Comparison of ENCODE assay signal across 8 cellular contexts in genomic region chr12:51269174-51270066, GRCh38. TPM values are rescaled to one million over a fixed set of nuclear protein-coding genes. Genes with fewer than 3 reads are reported as not detected.
DNase-seq lines count a peak whose midpoint lies in the region; ATAC-seq and TF ChIP-seq lines count a peak whose summit lies in the region.

No MANE protein-coding gene starts in this region.

- no peaks in the 10 kb centered on the region for H3K36me3 Mint-ChIP-seq in chondrocyte (ENCODE audit: low read depth)

- H3K27me3 Mint-ChIP-seq in chondrocyte (ENCODE audit: low read depth): no peaks in the 10 kb centered on the region

- DNase-seq in AG10803 (ENCODE audit: low read depth) (peak; percentile 29), chondrocyte (ENCODE audit: low spot score) (peak; percentile 53), right lobe of liver (peak; percentile 77 to 83 (median 79))
- peak; percentile 34 for DNase-seq in stimulated activated CD8-positive, alpha-beta memory T cell treated with anti-CD3 and anti-CD28 coated beads, Interleukin-15, amount 100 ng/mL, for 1 hour (ENCODE audit: low read depth)

- ATAC-seq in GM19397 (IDR thresholded peaks at IDR 0.05; ENCODE audit: unreplicated experiment) (peak; percentile 42), right lobe of liver (peak; percentile 81 to 93 (median 84)), GM18873 (IDR thresholded peaks at IDR 0.05; ENCODE audit: low FRiP score, unreplicated experiment) (no peak)

- H3K4me1 ChIP-seq in HUES48 (ENCODE audit: control insufficient read depth, insufficient read depth, low read length) (peaks cover 3% of the 10 kb centered on the region; the same call in 1 of the 2 replicates), right lobe of liver (peaks cover 0 to 6% (median 2%) of the 10 kb centered on the region in 4 donors)

- H3K27ac Mint-ChIP-seq in chondrocyte (ENCODE audit: unreplicated experiment): no peak overlapping the region

- peaks cover 16% of the 10 kb centered on the region for H3K4me1 Mint-ChIP-seq in chondrocyte (ENCODE audit: low read depth)

- intact Hi-C loops in right lobe of liver (cut with DNase I): loop anchor here in 1 of 2 donors (5.0 kb wide), 1 partner anchor 73 kb away; no protein-coding TSS in a partner anchor

- no peak for TF ChIP-seq POLR2A in right lobe of liver (IDR thresholded peaks at IDR 0.05)

- 24% methylated on average over 9 of the region's 59 CpGs for WGBS in right lobe of liver (ENCODE audit: insufficient coverage, low coverage, low lambda C conversion rate, missing lambda C conversion rate)

- no peaks in the 10 kb centered on the region for H3K9me3 Mint-ChIP-seq in chondrocyte (ENCODE audit: low read depth)

- peak; percentile 44 for TF ChIP-seq CTCF in AG10803 (conservative IDR thresholded peaks at IDR 0.05; ENCODE audit: low read length)
- peak; percentile 26; the same call in 1 of the 2 replicates for TF ChIP-seq CTCF in WI38 (IDR thresholded peaks at IDR 0.05; ENCODE audit: low read depth, low read length)
- TF ChIP-seq CTCF in chondrocyte (IDR thresholded peaks at IDR 0.05): peak; percentile 63
- peak; percentile 40 to 56 (median 52) for TF ChIP-seq CTCF in right lobe of liver (IDR thresholded peaks at IDR 0.05)

- H3K4me3 Mint-ChIP-seq in chondrocyte (ENCODE audit: unreplicated experiment): peak overlapping the region; percentile 65

- H3K4me3 ChIP-seq in AG10803 (ENCODE audit: low read length): peak overlapping the region; percentile 79
- H3K4me3 ChIP-seq in HUES48 (ENCODE audit: low read depth, low read length): peak overlapping the region; percentile 69
- peak overlapping the region; percentile 66 for H3K4me3 ChIP-seq in WI38 (ENCODE audit: low read depth, low read length)
- H3K4me3 ChIP-seq in right lobe of liver: peak overlapping the region; percentile 66 to 77 (median 76)

- peak overlapping the region; percentile 55 for H3K27ac ChIP-seq in HUES48 (ENCODE audit: low read depth, low read length)
- peak overlapping the region; percentile 56 to 82 (median 76) for H3K27ac ChIP-seq in right lobe of liver

- H3K9me3 ChIP-seq in HUES48 (ENCODE audit: control insufficient read depth, insufficient read depth, low read length) (no peaks in the 10 kb centered on the region), right lobe of liver (no peaks in the 10 kb centered on the region)

- no peaks in the 10 kb centered on the region for H3K36me3 ChIP-seq in HUES48 (ENCODE audit: control insufficient read depth, insufficient read depth, low read length)
- no peaks in the 10 kb centered on the region for H3K36me3 ChIP-seq in right lobe of liver

- peak overlapping the region; percentile 65; the same call in 1 of the 2 replicates for H3K9ac ChIP-seq in HUES48 (ENCODE audit: low read depth, low read length)

- peaks cover 17% of the 10 kb centered on the region for H3K27me3 ChIP-seq in HUES48 (ENCODE audit: control insufficient read depth, insufficient read depth, low read length)
- no peaks in the 10 kb centered on the region for H3K27me3 ChIP-seq in right lobe of liver

RNA-seq across cellular contexts. Expression of gene SMAGP, which starts 0.8 kb away (rescaled TPM):
- 2.0 to 8.5 TPM (median 8.0 TPM) in 3 replicates for total RNA-seq in chondrocyte
- total RNA-seq in right lobe of liver: 1 to 10 TPM; 2.9 to 9.7 (median 5.6) TPM

RNA-seq across cellular contexts. Expression of gene DAZAP2, which starts 30.8 kb away (rescaled TPM):
- total RNA-seq in chondrocyte (76.9 to 95.6 TPM (median 77.9 TPM) in 3 replicates), right lobe of liver (100 to 1,000 TPM in 3 of 6 experiments, 10 to 100 TPM in 3; 69.0 to 123 (median 108) TPM)

RNA-seq across cellular contexts. Expression of gene POU6F1, which starts 51.6 kb away (rescaled TPM):
- total RNA-seq in chondrocyte (9.9 to 11.2 TPM (median 10.2 TPM) in 3 replicates), right lobe of liver (1 to 10 TPM; 2.5 to 7.0 (median 3.6) TPM)

RNA-seq across cellular contexts. Expression of gene BIN2, which starts 54.6 kb away (rescaled TPM):
- total RNA-seq in chondrocyte (not detected in 3 replicates), right lobe of liver (1 to 10 TPM; 2.3 to 5.8 (median 3.7) TPM)

Comparison
In these comparisons a context has a peak if more than half of its experiments do, and no peak if none do; other contexts are left out.
1. DNase-seq: peak in every context shown above with its lines; median percentile 79 in right lobe of liver; 53 in chondrocyte; 34 in stimulated activated CD8-positive, alpha-beta memory T cell treated with anti-CD3 and anti-CD28 coated beads, Interleukin-15, amount 100 ng/mL, for 1 hour; 29 in AG10803.